1 cellular context compared by ENCODE assay signal in genomic region chr7:120950539-120951308, GRCh38.
TF ChIP-seq lines count a peak whose summit lies in the region.

TSS of gene ING3 (plus strand) at chr7:120950777. CDS start at chr7:120950897, 120 bp downstream.

TF ChIP-seq in K562, 482 proteins besides CTCF, POLR2A, EP300 and RAD21 (continued from another document and continues in another):
- TF ChIP-seq CREB3L1 (IDR thresholded peaks at IDR 0.05; ENCODE audit: borderline replicate concordance, low read depth) (peak; percentile 94), AFF4 (CRISPR knock-in tag; IDR thresholded peaks at IDR 0.05) (peak; percentile 88), GABPB1 (CRISPR knock-in tag; IDR thresholded peaks at IDR 0.05) (peak; percentile 67; the same call in 1 of the 2 replicates), RBM39 (optimal IDR thresholded peaks at IDR 0.05; ENCODE audit: low read depth, low read length) (peak; percentile 87), LCOR (CRISPR knock-in tag; IDR thresholded peaks at IDR 0.05) (peak; percentile 63), PBX2 (CRISPR knock-in tag; IDR thresholded peaks at IDR 0.05; ENCODE audit: low read depth) (peak; percentile 97), PBX2 (tag; conservative IDR thresholded peaks at IDR 0.05; ENCODE audit: low read depth) (peak; percentile 99), ZNF384 (IDR thresholded peaks at IDR 0.05; ENCODE audit: low read depth, low read length) (peak; percentile 100), ZHX1 (conservative IDR thresholded peaks at IDR 0.05; ENCODE audit: low read length) (no peak; the same call in 1 of the 2 replicates), DIDO1 (tag; IDR thresholded peaks at IDR 0.05; ENCODE audit: low read depth) (0 out of 2 replicates have a peak, but pooled peaks have one; percentile 60), ZBTB2 (IDR thresholded peaks at IDR 0.05) (peak; percentile 100), RBM22 (IDR thresholded peaks at IDR 0.05; ENCODE audit: low read depth, low read length, poor library complexity, severe bottlenecking) (peak; percentile 64), CBX1 (IDR thresholded peaks at IDR 0.05; ENCODE audit: low read depth) (peak; percentile 30; the same call in 1 of the 2 replicates), THAP7 (CRISPR knock-in tag; IDR thresholded peaks at IDR 0.05) (no peak), TAF7 (tag; IDR thresholded peaks at IDR 0.05) (peak; percentile 95), ETV1 (tag; conservative IDR thresholded peaks at IDR 0.05; ENCODE audit: low read depth) (0 out of 2 replicates have a peak, but pooled peaks have one; percentile 35), TRIM24 (IDR thresholded peaks at IDR 0.05) (peak in 1 of 2 experiments; percentile 34; a peak in 1 of 4 replicates), ZNF217 (CRISPR knock-in tag; IDR thresholded peaks at IDR 0.05) (no peak), ASH1L (IDR thresholded peaks at IDR 0.05; ENCODE audit: borderline replicate concordance, low read depth, partially characterized antibody) (peak; percentile 62), POLR2AphosphoS5 (IDR thresholded peaks at IDR 0.05; ENCODE audit: control insufficient read depth, insufficient read depth, low read depth, low read length) (peak; percentile 47; the same call in 1 of the 2 replicates), KAT7 (CRISPR knock-in tag; IDR thresholded peaks at IDR 0.05; ENCODE audit: borderline replicate concordance) (peak; percentile 66), FOSL1 (tag; conservative IDR thresholded peaks at IDR 0.05) (peak; percentile 79), L3MBTL2 (IDR thresholded peaks at IDR 0.05) (peak; percentile 75), TEAD1 (CRISPR knock-in tag; IDR thresholded peaks at IDR 0.05) (peak; percentile 74 to 83; a peak in 2 of 4 replicates), PML (IDR thresholded peaks at IDR 0.05; ENCODE audit: low read length) (peak; percentile 13; the same call in 1 of the 2 replicates), ZNF511 (CRISPR knock-in tag; IDR thresholded peaks at IDR 0.05) (peak; percentile 84; the same call in 1 of the 2 replicates), MLLT1 (IDR thresholded peaks at IDR 0.05) (peak; percentile 55 to 60; a peak in 3 of 4 replicates), ADNP (tag; IDR thresholded peaks at IDR 0.05) (no peak), TRIM28 (IDR thresholded peaks at IDR 0.05) (no peak), FOXK2 (conservative IDR thresholded peaks at IDR 0.05 in 1 of 2, IDR thresholded peaks at IDR 0.05 in 1 of 2; ENCODE audit: low read depth in 2 of 2) (peak; percentile 67 to 97), RBM25 (IDR thresholded peaks at IDR 0.05; ENCODE audit: low read depth, low read length, severe bottlenecking) (peak; percentile 29), ZKSCAN1 (IDR thresholded peaks at IDR 0.05; ENCODE audit: low read depth, low read length) (peak; percentile 48; the same call in 1 of the 2 replicates), STAT6 (CRISPR knock-in tag; IDR thresholded peaks at IDR 0.05) (no peak), XRCC3 (IDR thresholded peaks at IDR 0.05) (no peak), ARID1B (IDR thresholded peaks at IDR 0.05) (0 out of 2 replicates have a peak, but pooled peaks have one; percentile 36), HBP1 (CRISPR knock-in tag; IDR thresholded peaks at IDR 0.05) (peak; percentile 79; the same call in 1 of the 2 replicates), WHSC1 (IDR thresholded peaks at IDR 0.05; ENCODE audit: low read length) (peak; percentile 55), ZNF75A (CRISPR knock-in tag; IDR thresholded peaks at IDR 0.05) (no peak), TAF9B (IDR thresholded peaks at IDR 0.05; ENCODE audit: partially characterized antibody) (peak; percentile 79), KDM4B (IDR thresholded peaks at IDR 0.05; ENCODE audit: borderline replicate concordance in 2 of 2, low read depth in 1 of 2) (peak in 1 of 2 experiments; percentile 99; a peak in 2 of 4 replicates), TGIF2 (CRISPR knock-in tag; IDR thresholded peaks at IDR 0.05) (peak; percentile 12; the same call in 1 of the 2 replicates), TBP (optimal IDR thresholded peaks at IDR 0.05; ENCODE audit: low read depth, low read length) (peak; percentile 39), CEBPB (tag; IDR thresholded peaks at IDR 0.05) (peak; percentile 88), SMAD4 (CRISPR knock-in tag; conservative IDR thresholded peaks at IDR 0.05) (peak; percentile 46)
